In the genomic region with DNA sequence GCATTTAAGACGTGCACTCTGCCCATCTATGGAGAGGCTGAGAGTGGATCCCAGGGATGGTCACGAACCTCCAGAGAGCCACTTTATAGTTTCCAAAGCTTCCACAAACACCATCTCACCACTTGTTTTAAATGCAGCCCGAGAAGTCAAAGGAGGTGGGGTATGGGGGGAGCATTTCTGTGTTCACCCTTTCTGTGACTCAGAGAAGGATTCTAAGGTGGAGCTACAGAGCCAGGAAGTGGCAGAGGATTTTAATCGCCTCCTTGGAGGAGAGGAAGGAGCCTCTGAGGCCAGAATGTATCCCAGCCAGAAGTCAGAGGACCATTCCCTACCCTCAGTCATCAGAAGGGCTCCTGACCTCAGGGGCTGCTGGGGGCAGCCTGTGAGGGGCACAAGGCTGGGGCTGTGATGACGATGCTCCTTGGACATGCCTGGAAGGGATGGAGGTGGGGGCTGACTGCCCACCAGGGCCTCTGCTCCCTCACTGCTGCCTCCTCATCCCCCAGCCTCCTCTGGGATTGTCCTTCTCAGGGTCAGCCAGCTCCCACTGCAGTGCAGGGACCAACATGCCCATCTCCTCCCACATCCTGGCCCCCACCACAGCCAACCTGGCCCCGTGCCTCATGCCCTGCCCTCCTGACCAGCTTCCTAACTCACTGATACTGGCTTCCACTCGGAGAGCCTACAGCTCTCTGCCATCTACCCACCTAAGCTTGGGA, we compare ENCODE assay signal across 11 cellular contexts. TPM values are rescaled to one million over a fixed set of nuclear protein-coding genes. Genes with fewer than 3 reads are reported as not detected.
A peak's percentile ranks its signal among the peaks of the same experiment; 100 is the strongest.
DNase-seq lines count a peak whose midpoint lies in the region; ATAC-seq, FAIRE-seq and TF ChIP-seq lines count a peak whose summit lies in the region.
"Had no signal": no experiment of that assay in that cellular context is flagged by ENCODE, and none has a peak within 500 bp of the region (broad histone marks: within the 10 kb centered on the region; RNA-seq: fewer than 3 reads in every experiment).

No MANE protein-coding gene starts in this region.

- peaks cover 60% of the 10 kb centered on the region for H3K79me2 ChIP-seq in SK-N-SH (ENCODE audit: insufficient read depth)
- peaks cover 14% of the 10 kb centered on the region for H3K79me2 ChIP-seq in endothelial cell of umbilical vein (ENCODE audit: control insufficient read depth, insufficient read depth, low read length)

- TF ChIP-seq CTCF in SK-N-SH (IDR thresholded peaks at IDR 0.05) (no peak), endothelial cell of umbilical vein (IDR thresholded peaks at IDR 0.05; ENCODE audit: extremely low read depth in 1 of 2, insufficient read depth in 1 of 2, low read depth in 1 of 2, low read length in 2 of 2) (no peak)

- no peaks in the 10 kb centered on the region for H3K9me2 ChIP-seq in SK-N-SH

- no peaks in the 10 kb centered on the region for H3K9me3 ChIP-seq in SK-N-SH
- no peaks in the 10 kb centered on the region for H3K9me3 ChIP-seq in endothelial cell of umbilical vein (replicated peaks; ENCODE audit: control insufficient read depth, insufficient read depth, low read length)
- H3K9me3 ChIP-seq: left lung had no signal

- H3K27ac ChIP-seq in SK-N-SH (ENCODE audit: low read depth in 2 of 2, low read length in 1 of 2), result peak overlapping the region in 1 of 2 experiments; percentile 28; a peak in 1 of 4 replicates
- H3K27ac ChIP-seq in endothelial cell of umbilical vein (ENCODE audit: insufficient read depth, low read depth, low read length), result no peak overlapping the region
- H3K27ac ChIP-seq: left lung had no signal

- BruUV-seq in endothelial cell of umbilical vein (replicated peaks; lab: Mats Ljungman, UMichigan), result no TSS peak

- no peak for TF ChIP-seq POLR2A in endothelial cell of umbilical vein (IDR thresholded peaks at IDR 0.05; ENCODE audit: low read depth, low read length)

- no peaks in the 10 kb centered on the region for H3K36me3 Mint-ChIP-seq in activated CD8-positive, alpha-beta memory T cell treated with anti-CD3 and anti-CD28 coated beads, Interleukin-2, amount 10 ng/mL, durations not matched to agents 7 days and 5 days
- peaks cover 39% of the 10 kb centered on the region for H3K36me3 Mint-ChIP-seq in stimulated activated effector memory CD8-positive, alpha-beta T cell treated with anti-CD3 and anti-CD28 coated beads, Interleukin-12 subunit alpha, Interleukin-12 subunit beta, amount 100 ng/mL, for 72 hours

- H3K4me3 ChIP-seq in SK-N-SH (ENCODE audit: low read depth in 2 of 2, low read length in 1 of 2), result peak overlapping the region in 1 of 2 experiments; percentile 8; a peak in 1 of 4 replicates
- H3K4me3 ChIP-seq in endothelial cell of umbilical vein (replicated peaks in 1 of 3; ENCODE audit: insufficient read depth in 1 of 3, low read depth in 1 of 3, low read length in 3 of 3), result no peak overlapping the region
- H3K4me3 ChIP-seq: left lung had no signal

- intact Hi-C loops in endothelial cell of umbilical vein (cut with micrococcal nuclease), result no loop called here

- no peaks in the 10 kb centered on the region for H3K9me1 ChIP-seq in endothelial cell of umbilical vein (replicated peaks; ENCODE audit: control insufficient read depth, extremely low read depth, insufficient read depth, low read length)

- TF ChIP-seq RAD21 in SK-N-SH (IDR thresholded peaks at IDR 0.05; ENCODE audit: low read length), result no peak

- no peak for DNase-seq in activated CD8-positive, alpha-beta memory T cell treated with anti-CD3 and anti-CD28 coated beads, Interleukin-2, amount 10 ng/mL, durations not matched to agents 7 days and 5 days
- DNase-seq in activated CD8-positive, alpha-beta memory T cell treated with anti-CD3 and anti-CD28 coated beads, Interleukin-2, amount 50 U/mL, for 4 hours, result no peak
- DNase-seq in SK-N-SH (no peak), endothelial cell of umbilical vein (ENCODE audit: low read depth, low spot score) (no peak), Ammon's horn (ENCODE audit: low spot score) (no peak), globus pallidus (ENCODE audit: low spot score) (no peak), NCI-H2227 treated with DMSO at 0.1 percent for 48 hours (lab: John Stamatoyannopoulos, UW) (no peak)
- no peak for DNase-seq in stimulated activated effector memory CD8-positive, alpha-beta T cell treated with anti-CD3 and anti-CD28 coated beads, Interleukin-12 subunit alpha, Interleukin-12 subunit beta, amount 100 ng/mL, for 72 hours (ENCODE audit: low spot score in 2 of 2)

- no peak overlapping the region for H2AFZ ChIP-seq in SK-N-SH (ENCODE audit: low read depth)
- no peak overlapping the region for H2AFZ ChIP-seq in endothelial cell of umbilical vein (ENCODE audit: low read depth, low read length)

- no peaks in the 10 kb centered on the region for H3K9me3 Mint-ChIP-seq in activated CD8-positive, alpha-beta memory T cell treated with anti-CD3 and anti-CD28 coated beads, Interleukin-2, amount 10 ng/mL, durations not matched to agents 7 days and 5 days (ENCODE audit: low read depth)
- H3K9me3 Mint-ChIP-seq in stimulated activated effector memory CD8-positive, alpha-beta T cell treated with anti-CD3 and anti-CD28 coated beads, Interleukin-12 subunit alpha, Interleukin-12 subunit beta, amount 100 ng/mL, for 72 hours, result no peaks in the 10 kb centered on the region

- 78% methylated on average over 6 of the region's 7 CpGs for WGBS in SK-N-SH (ENCODE audit: low lambda C conversion rate)

- H3K27me3 Mint-ChIP-seq in activated CD8-positive, alpha-beta memory T cell treated with anti-CD3 and anti-CD28 coated beads, Interleukin-2, amount 10 ng/mL, durations not matched to agents 7 days and 5 days, result no peaks in the 10 kb centered on the region

- no peak for TF ChIP-seq EP300 in SK-N-SH (IDR thresholded peaks at IDR 0.05; ENCODE audit: borderline replicate concordance in 1 of 2, low read depth in 1 of 2, low read length in 1 of 2)

- peak; percentile 59 for FAIRE-seq in endothelial cell of umbilical vein (lab: Jason Lieb, UNC)
- FAIRE-seq: endometrium, GM12891 had no signal

- H3K36me3 ChIP-seq in SK-N-SH (replicated peaks in 1 of 2; ENCODE audit: control insufficient read depth in 1 of 2, insufficient read depth in 2 of 2, low read length in 1 of 2) (peaks cover 3 to 5% of the 10 kb centered on the region in 2 experiments), endothelial cell of umbilical vein (ENCODE audit: control insufficient read depth in 2 of 2, extremely low read depth in 1 of 2, insufficient read depth in 2 of 2, low read length in 2 of 2) (no peaks in the 10 kb centered on the region)

- peak overlapping the region; percentile 39 for H3K27ac Mint-ChIP-seq in activated CD8-positive, alpha-beta memory T cell treated with anti-CD3 and anti-CD28 coated beads, Interleukin-2, amount 10 ng/mL, durations not matched to agents 7 days and 5 days
- H3K27ac Mint-ChIP-seq in stimulated activated effector memory CD8-positive, alpha-beta T cell treated with anti-CD3 and anti-CD28 coated beads, Interleukin-12 subunit alpha, Interleukin-12 subunit beta, amount 100 ng/mL, for 72 hours, result peak overlapping the region; percentile 96

- H3K4me1 Mint-ChIP-seq in activated CD8-positive, alpha-beta memory T cell treated with anti-CD3 and anti-CD28 coated beads, Interleukin-2, amount 10 ng/mL, durations not matched to agents 7 days and 5 days, result peaks cover 39% of the 10 kb centered on the region
- peaks cover 72% of the 10 kb centered on the region for H3K4me1 Mint-ChIP-seq in stimulated activated effector memory CD8-positive, alpha-beta T cell treated with anti-CD3 and anti-CD28 coated beads, Interleukin-12 subunit alpha, Interleukin-12 subunit beta, amount 100 ng/mL, for 72 hours

- H3K27me3 ChIP-seq in SK-N-SH (ENCODE audit: insufficient read depth), result no peaks in the 10 kb centered on the region
- peaks cover 0 to 5% of the 10 kb centered on the region in 2 experiments for H3K27me3 ChIP-seq in endothelial cell of umbilical vein (ENCODE audit: control insufficient read depth in 2 of 2, insufficient read depth in 2 of 2, low read length in 2 of 2)
- H3K27me3 ChIP-seq: left lung had no signal

- dilution Hi-C loops in endothelial cell of umbilical vein (cut with MboI; ENCODE audit: extremely low pct_ligation_motif_present, low sequenced_read_pairs), result no loop called here

- H3F3A ChIP-seq in SK-N-SH (replicated peaks; ENCODE audit: insufficient read depth), result peaks cover 9% of the 10 kb centered on the region

- H3K4me3 Mint-ChIP-seq in activated CD8-positive, alpha-beta memory T cell treated with anti-CD3 and anti-CD28 coated beads, Interleukin-2, amount 10 ng/mL, durations not matched to agents 7 days and 5 days, result peak overlapping the region; percentile 25
- peak overlapping the region; percentile 90 for H3K4me3 Mint-ChIP-seq in stimulated activated effector memory CD8-positive, alpha-beta T cell treated with anti-CD3 and anti-CD28 coated beads, Interleukin-12 subunit alpha, Interleukin-12 subunit beta, amount 100 ng/mL, for 72 hours

- POLR2A ChIA-PET in SK-N-SH (lab: Yijun Ruan, JAX) (interaction anchor here (0.7 to 1.1 kb wide), 2 partner anchors 13 to 137 kb away, joined by 3 to 5 read pairs; no protein-coding TSS in a partner anchor), endothelial cell of umbilical vein (lab: Charles Lee) (no interaction called here)

- no peak for ATAC-seq in activated CD8-positive, alpha-beta memory T cell treated with anti-CD3 and anti-CD28 coated beads, Interleukin-2, amount 10 ng/mL, durations not matched to agents 7 days and 5 days
- no peak for ATAC-seq in stimulated activated effector memory CD8-positive, alpha-beta T cell treated with anti-CD3 and anti-CD28 coated beads, Interleukin-12 subunit alpha, Interleukin-12 subunit beta, amount 100 ng/mL, for 72 hours
- ATAC-seq: left lung had no signal

- H3K4me1 ChIP-seq in SK-N-SH (ENCODE audit: control insufficient read depth in 1 of 2, insufficient read depth in 2 of 2, low read depth in 1 of 2, low read length in 1 of 2) (peaks cover 11 to 29% of the 10 kb centered on the region in 2 experiments; a peak in 3 of 4 replicates), endothelial cell of umbilical vein (ENCODE audit: control insufficient read depth, extremely low read depth, insufficient read depth, low read length) (peaks cover 28% of the 10 kb centered on the region)

- H3K4me2 ChIP-seq in SK-N-SH, result peak overlapping the region; percentile 99
- H3K4me2 ChIP-seq in endothelial cell of umbilical vein (ENCODE audit: insufficient read depth, low read length), result no peak overlapping the region

- H3K9ac ChIP-seq in SK-N-SH (no peak overlapping the region), endothelial cell of umbilical vein (replicated peaks; ENCODE audit: extremely low read depth, insufficient read depth, low read length) (no peak overlapping the region)

- H4K20me1 ChIP-seq in SK-N-SH (ENCODE audit: insufficient read depth) (peaks cover 16% of the 10 kb centered on the region; the same call in 1 of the 2 replicates), endothelial cell of umbilical vein (replicated peaks; ENCODE audit: control insufficient read depth, extremely low read depth, insufficient read depth, low read length) (no peaks in the 10 kb centered on the region)

- CTCF ChIA-PET in activated CD8-positive, alpha-beta memory T cell treated with anti-CD3 and anti-CD28 coated beads, Interleukin-2, amount 10 ng/mL, durations not matched to agents 7 days and 5 days (lab: Charles Lee), result interaction anchor here (1.0 to 5.0 kb wide), 5 partner anchors 9 to 148 kb away, joined by 3 to 32 read pairs (median 3); a partner anchor contains a TSS
- CTCF ChIA-PET in SK-N-SH (lab: Yijun Ruan, JAX) (interaction anchor here (1.0 to 4.5 kb wide), 6 partner anchors 14 to 187 kb away, joined by 3 to 56 read pairs (median 4); no protein-coding TSS in a partner anchor), endothelial cell of umbilical vein (lab: Charles Lee) (interaction anchor here (1.1 to 4.9 kb wide), 3 partner anchors 10 to 51 kb away, joined by 3 to 24 read pairs (median 5); no protein-coding TSS in a partner anchor)

RNA-seq across cellular contexts. Expression of a gene that starts 2.8 kb away (rescaled TPM):
- total RNA-seq in activated CD8-positive, alpha-beta memory T cell treated with anti-CD3 and anti-CD28 coated beads, Interleukin-2, amount 10 ng/mL, durations not matched to agents 7 days and 5 days, result 10 to 100 TPM; 33.1 to 38.2 TPM
- polyA plus RNA-seq in SK-N-SH (2012; rRNA removed) (26.5 and 28.4 TPM in 2 replicates), endothelial cell of umbilical vein (19.1 and 24.0 TPM in 2 replicates)
- polyA plus RNA-seq in SK-N-SH (2012; cell fraction: cytosol; rRNA removed), result 8.5 and 14.2 TPM in 2 replicates
- polyA plus RNA-seq in SK-N-SH (2012; cell fraction: nucleus; rRNA removed), result 52.8 and 55.8 TPM in 2 replicates
- 26.6 and 29.9 TPM in 2 replicates for total RNA-seq in endothelial cell of umbilical vein
- 9.4 and 12.5 TPM in 2 replicates for polyA plus RNA-seq in endothelial cell of umbilical vein (2011; cell fraction: cytosol; rRNA removed)
- polyA plus RNA-seq in endothelial cell of umbilical vein (2011; cell fraction: nucleus; rRNA removed), result 16.4 and 19.0 TPM in 2 replicates
- 19.2 and 22.9 TPM in 2 replicates for polyA plus RNA-seq in endothelial cell of umbilical vein (2012)
- 23.4 and 29.9 TPM in 2 replicates for polyA minus RNA-seq in endothelial cell of umbilical vein
- polyA minus RNA-seq in endothelial cell of umbilical vein (2011; cell fraction: cytosol; rRNA and poly(A)+ RNA removed), result 16.8 TPM
- polyA minus RNA-seq in endothelial cell of umbilical vein (2011; cell fraction: nucleus; rRNA and poly(A)+ RNA removed), result 9.5 and 11.6 TPM in 2 replicates

RNA-seq across cellular contexts. Expression of a gene that starts 24.3 kb away (rescaled TPM):
- total RNA-seq in activated CD8-positive, alpha-beta memory T cell treated with anti-CD3 and anti-CD28 coated beads, Interleukin-2, amount 10 ng/mL, durations not matched to agents 7 days and 5 days, result 10 to 100 TPM; 65.7 to 81.8 TPM
- polyA plus RNA-seq in SK-N-SH (2012; rRNA removed) (266 and 337 TPM in 2 replicates), endothelial cell of umbilical vein (119 and 158 TPM in 2 replicates)
- 259 and 311 TPM in 2 replicates for polyA plus RNA-seq in SK-N-SH (2012; cell fraction: cytosol; rRNA removed)
- polyA plus RNA-seq in SK-N-SH (2012; cell fraction: nucleus; rRNA removed), result 195 and 246 TPM in 2 replicates
- 72.2 and 76.2 TPM in 2 replicates for total RNA-seq in endothelial cell of umbilical vein
- polyA plus RNA-seq in endothelial cell of umbilical vein (2011; cell fraction: cytosol; rRNA removed), result 157 and 205 TPM in 2 replicates
- polyA plus RNA-seq in endothelial cell of umbilical vein (2011; cell fraction: nucleus; rRNA removed), result 89.7 and 95.0 TPM in 2 replicates
- polyA plus RNA-seq in endothelial cell of umbilical vein (2012), result 105 and 106 TPM in 2 replicates
- polyA minus RNA-seq in endothelial cell of umbilical vein, result 59.8 and 61.6 TPM in 2 replicates
- 41.8 TPM for polyA minus RNA-seq in endothelial cell of umbilical vein (2011; cell fraction: cytosol; rRNA and poly(A)+ RNA removed)
- polyA minus RNA-seq in endothelial cell of umbilical vein (2011; cell fraction: nucleus; rRNA and poly(A)+ RNA removed), result 34.1 and 37.2 TPM in 2 replicates

RNA-seq across cellular contexts. Expression of a gene that starts 24.3 kb away (rescaled TPM):
- 10 to 100 TPM; 34.0 to 40.8 TPM for total RNA-seq in activated CD8-positive, alpha-beta memory T cell treated with anti-CD3 and anti-CD28 coated beads, Interleukin-2, amount 10 ng/mL, durations not matched to agents 7 days and 5 days
- polyA plus RNA-seq in SK-N-SH (2012; rRNA removed) (16.9 and 21.5 TPM in 2 replicates), endothelial cell of umbilical vein (4.3 and 5.6 TPM in 2 replicates)
- polyA plus RNA-seq in SK-N-SH (2012; cell fraction: cytosol; rRNA removed), result 7.3 and 9.0 TPM in 2 replicates
- polyA plus RNA-seq in SK-N-SH (2012; cell fraction: nucleus; rRNA removed), result 72.2 and 106 TPM in 2 replicates
- total RNA-seq in endothelial cell of umbilical vein, result 7.3 and 9.1 TPM in 2 replicates
- polyA plus RNA-seq in endothelial cell of umbilical vein (2011; cell fraction: cytosol; rRNA removed), result 5.1 and 5.2 TPM in 2 replicates
- 40.0 and 52.1 TPM in 2 replicates for polyA plus RNA-seq in endothelial cell of umbilical vein (2011; cell fraction: nucleus; rRNA removed)
- polyA plus RNA-seq in endothelial cell of umbilical vein (2012), result 4.0 and 7.1 TPM in 2 replicates
- 4.2 and 4.4 TPM in 2 replicates for polyA minus RNA-seq in endothelial cell of umbilical vein
- polyA minus RNA-seq in endothelial cell of umbilical vein (2011; cell fraction: cytosol; rRNA and poly(A)+ RNA removed), result 9.7 TPM
- polyA minus RNA-seq in endothelial cell of umbilical vein (2011; cell fraction: nucleus; rRNA and poly(A)+ RNA removed), result 5.5 and 8.1 TPM in 2 replicates

RNA-seq across cellular contexts. Expression of a gene that starts 48.6 kb away (rescaled TPM):
- total RNA-seq in activated CD8-positive, alpha-beta memory T cell treated with anti-CD3 and anti-CD28 coated beads, Interleukin-2, amount 10 ng/mL, durations not matched to agents 7 days and 5 days, result 10 to 100 TPM; 71.5 to 82.6 TPM
- polyA plus RNA-seq in SK-N-SH (2012; rRNA removed), result 122 and 137 TPM in 2 replicates
- polyA plus RNA-seq in SK-N-SH (2012; cell fraction: cytosol; rRNA removed), result 127 and 134 TPM in 2 replicates
- 62.7 and 94.9 TPM in 2 replicates for polyA plus RNA-seq in SK-N-SH (2012; cell fraction: nucleus; rRNA removed)
- total RNA-seq in endothelial cell of umbilical vein, result 179 and 183 TPM in 2 replicates
- polyA plus RNA-seq in endothelial cell of umbilical vein, result 88.3 and 93.9 TPM in 2 replicates
- polyA plus RNA-seq in endothelial cell of umbilical vein (2011; cell fraction: cytosol; rRNA removed), result 114 and 124 TPM in 2 replicates
- 80.0 and 87.0 TPM in 2 replicates for polyA plus RNA-seq in endothelial cell of umbilical vein (2011; cell fraction: nucleus; rRNA removed)
- polyA plus RNA-seq in endothelial cell of umbilical vein (2012), result 205 and 230 TPM in 2 replicates
- polyA minus RNA-seq in endothelial cell of umbilical vein, result 137 and 138 TPM in 2 replicates
- polyA minus RNA-seq in endothelial cell of umbilical vein (2011; cell fraction: cytosol; rRNA and poly(A)+ RNA removed), result 76.6 TPM
- polyA minus RNA-seq in endothelial cell of umbilical vein (2011; cell fraction: nucleus; rRNA and poly(A)+ RNA removed), result 55.9 and 75.2 TPM in 2 replicates
